20 cellular contexts compared by ENCODE assay signal in the genomic region with DNA sequence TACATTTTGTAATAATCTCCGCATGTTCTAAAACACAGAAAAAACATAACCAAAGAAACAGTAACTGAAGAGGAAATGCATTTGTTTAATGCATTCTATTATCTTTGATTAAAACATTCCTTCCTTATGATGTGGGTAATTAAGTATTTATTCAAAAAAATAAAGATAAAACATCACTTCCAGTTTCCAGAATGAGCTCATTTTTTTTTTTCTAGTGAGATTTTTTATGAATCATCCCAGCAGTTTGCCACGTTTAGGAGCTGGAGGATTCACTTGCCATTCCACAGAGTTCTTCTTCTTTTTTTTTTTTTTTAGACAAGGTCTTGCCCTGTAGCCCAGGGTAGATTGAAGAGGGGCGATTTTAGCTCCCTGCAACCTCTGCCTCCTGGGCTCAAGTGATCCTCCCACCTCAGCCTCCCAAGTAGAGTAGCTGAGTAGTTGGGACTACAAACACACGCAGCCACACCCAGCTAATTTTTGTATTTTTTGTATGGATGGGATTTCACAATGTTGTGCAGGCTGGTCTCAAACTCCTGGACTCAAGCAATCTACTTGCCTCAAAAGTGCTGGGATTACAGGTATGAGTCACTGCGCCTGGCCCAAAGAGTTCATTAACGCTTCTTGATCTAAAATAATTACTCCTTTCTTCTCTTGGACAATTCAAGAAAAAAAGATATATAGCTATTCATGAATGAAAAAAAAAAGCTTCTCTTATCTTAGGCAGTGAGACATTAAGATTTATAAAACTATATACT.
DNase-seq lines count a peak whose midpoint lies in the region; ATAC-seq and TF ChIP-seq lines count a peak whose summit lies in the region.
"Had no signal": no experiment of that assay in that cellular context is flagged by ENCODE, and none has a peak within 500 bp of the region (broad histone marks: within the 10 kb centered on the region; RNA-seq: fewer than 3 reads in every experiment).

No MANE protein-coding gene starts in this region.

- no peak overlapping the region for H3K27ac Mint-ChIP-seq in activated CD8-positive, alpha-beta memory T cell treated with anti-CD3 and anti-CD28 coated beads, Interleukin-2, amount 10 ng/mL, durations not matched to agents 7 days and 5 days
- H3K27ac Mint-ChIP-seq: activated naive CD4-positive, alpha-beta T cell treated with anti-CD3 and anti-CD28 coated beads for 36 hours; CD8-positive, alpha-beta memory T cell; neural progenitor cell had no signal

- TF ChIP-seq CTCF in HCT116 (IDR thresholded peaks at IDR 0.05 in 2 of 3, conservative IDR thresholded peaks at IDR 0.05 in 1 of 3; ENCODE audit: borderline replicate concordance in 1 of 3, insufficient read depth in 1 of 3, low read depth in 2 of 3, low read length in 2 of 3) (no peak), fibroblast of the aortic adventitia (IDR thresholded peaks at IDR 0.05; ENCODE audit: insufficient read depth, low read length) (no peak)

- H3K27ac ChIP-seq in ACC112 (ENCODE audit: low read depth, low read length) = peak overlapping the region; percentile 44
- H3K27ac ChIP-seq in HCT116 (ENCODE audit: low read depth, low read length) = peak overlapping the region; percentile 51; the same call in 1 of the 2 replicates
- H3K27ac ChIP-seq: ascending aorta, neural progenitor cell, VCaP had no signal

- H3K4me3 ChIP-seq in ACC112 (ENCODE audit: low read depth, low read length) (peak overlapping the region; percentile 17; the same call in 1 of the 2 replicates), HCT116 (replicated peaks in 1 of 2; ENCODE audit: low read depth in 1 of 2, low read length in 2 of 2) (no peak overlapping the region), fibroblast of the aortic adventitia (ENCODE audit: low read depth, low read length) (no peak overlapping the region)
- H3K4me3 ChIP-seq: ascending aorta, neural progenitor cell had no signal

- H3K79me2 ChIP-seq in ACC112 (ENCODE audit: control insufficient read depth, insufficient read depth, low read length, unreplicated experiment) (no peaks in the 10 kb centered on the region), HCT116 (ENCODE audit: insufficient read depth, low read length) (no peaks in the 10 kb centered on the region)

- H3K9me2 ChIP-seq in HCT116 (ENCODE audit: insufficient read depth) = no peaks in the 10 kb centered on the region

- no peaks in the 10 kb centered on the region for H4K20me1 ChIP-seq in HCT116 (ENCODE audit: insufficient read depth)

- TF ChIP-seq RAD21 in HCT116 (IDR thresholded peaks at IDR 0.05; ENCODE audit: low read depth) = no peak

- BruUV-seq in HCT116 (replicated peaks; lab: Mats Ljungman, UMichigan) = no TSS peak

- H3K9me3 Mint-ChIP-seq in activated CD8-positive, alpha-beta memory T cell treated with anti-CD3 and anti-CD28 coated beads, Interleukin-2, amount 10 ng/mL, durations not matched to agents 7 days and 5 days (ENCODE audit: low read depth) = no peaks in the 10 kb centered on the region
- H3K9me3 Mint-ChIP-seq: neural progenitor cell had no signal

- no peaks in the 10 kb centered on the region for H3K36me3 ChIP-seq in ACC112 (ENCODE audit: insufficient read depth, low read length)
- H3K36me3 ChIP-seq in HCT116 (ENCODE audit: control insufficient read depth in 1 of 2, insufficient read depth in 2 of 2, low read length in 2 of 2) = no peaks in the 10 kb centered on the region
- H3K36me3 ChIP-seq: ascending aorta, neural progenitor cell had no signal

- POLR2A ChIA-PET in HCT116 (lab: Charles Lee) = interaction anchor here (1.0 to 2.0 kb wide), 3 partner anchors 35 to 177 kb away, joined by 3 to 11 read pairs (median 6); a partner anchor contains a TSS

- no peak overlapping the region for H3K9ac ChIP-seq in HCT116 (ENCODE audit: low read length)
- H3K9ac ChIP-seq: neural progenitor cell had no signal

- H2AFZ ChIP-seq in ACC112 (ENCODE audit: low read length, unreplicated experiment) = peak overlapping the region; percentile 73
- H2AFZ ChIP-seq in HCT116 (ENCODE audit: low read depth, low read length, poor library complexity, severe bottlenecking) = peak overlapping the region; percentile 69
- H2AFZ ChIP-seq: neural progenitor cell had no signal

- CTCF ChIA-PET in HCT116 (lab: Charles Lee) = interaction anchor here (0.7 to 2.4 kb wide), 7 partner anchors 27 to 183 kb away, joined by 3 to 12 read pairs (median 4); a partner anchor contains a TSS
- CTCF ChIA-PET in activated CD8-positive, alpha-beta memory T cell treated with anti-CD3 and anti-CD28 coated beads, Interleukin-2, amount 10 ng/mL, durations not matched to agents 7 days and 5 days (lab: Charles Lee) = no interaction called here

- no peak for TF ChIP-seq POLR2A in HCT116 (IDR thresholded peaks at IDR 0.05; ENCODE audit: borderline replicate concordance, extremely low read depth, insufficient read depth, insufficient read length)

- H3K27me3 ChIP-seq in ACC112 (ENCODE audit: insufficient read depth, low read length) (no peaks in the 10 kb centered on the region), HCT116 (ENCODE audit: insufficient read depth, low read length) (no peaks in the 10 kb centered on the region)
- H3K27me3 ChIP-seq: ascending aorta, neural progenitor cell had no signal

- RAD21 ChIA-PET in HCT116 (lab: Charles Lee; ENCODE audit: low non-redundant PET in 1 of 2, low total read pairs in 2 of 2, uncharacterized antibody in 2 of 2, unreplicated experiment in 2 of 2) = interaction anchor here (0.6 to 1.0 kb wide), 3 partner anchors 183 to 184 kb away, joined by 3 to 5 read pairs (median 3); no protein-coding TSS in a partner anchor

- H3K4me1 ChIP-seq in ACC112 (ENCODE audit: control insufficient read depth, insufficient read depth, low read length, unreplicated experiment) (peaks cover 41% of the 10 kb centered on the region), HCT116 (ENCODE audit: control insufficient read depth in 1 of 2, insufficient read depth in 2 of 2, low read length in 2 of 2) (peaks cover 14 to 43% of the 10 kb centered on the region in 2 experiments)
- H3K4me1 ChIP-seq: ascending aorta had no signal

- intact Hi-C loops in HCT116 (cut with micrococcal nuclease) = loop anchor here (1.0 kb wide), 1 partner anchor 76 kb away; no protein-coding TSS in a partner anchor

- H3K4me2 ChIP-seq in HCT116 (ENCODE audit: low read length) = peak overlapping the region; percentile 32
- H3K4me2 ChIP-seq: neural progenitor cell had no signal

- H3K4me3 Mint-ChIP-seq in activated CD8-positive, alpha-beta memory T cell treated with anti-CD3 and anti-CD28 coated beads, Interleukin-2, amount 10 ng/mL, durations not matched to agents 7 days and 5 days = no peak overlapping the region
- H3K4me3 Mint-ChIP-seq: activated naive CD4-positive, alpha-beta T cell treated with anti-CD3 and anti-CD28 coated beads for 36 hours; CD8-positive, alpha-beta memory T cell; neural progenitor cell had no signal

- DNase-seq in HCT116 (ENCODE audit: low read depth, low spot score) = no peak
- DNase-seq in amniotic epithelial cell (ENCODE audit: low read depth) = peak; percentile 89
- DNase-seq in fibroblast of the aortic adventitia (ENCODE audit: low read depth) = peak; percentile 46
- no peak for DNase-seq in mucosa of gallbladder (ENCODE audit: low spot score)
- DNase-seq in nucleus accumbens (lab: John Stamatoyannopoulos, UW) = no peak
- no peak for DNase-seq in activated CD8-positive, alpha-beta memory T cell treated with anti-CD3 and anti-CD28 coated beads, Interleukin-2, amount 10 ng/mL, durations not matched to agents 7 days and 5 days
- DNase-seq: activated CD4-positive, alpha-beta T cell treated with anti-CD3 and anti-CD28 coated beads, Interleukin-2, amount 50 U/mL, for 4 hours; activated naive CD4-positive, alpha-beta T cell treated with anti-CD3 and anti-CD28 coated beads for 36 hours; activated T-cell treated with anti-CD3 and anti-CD28 coated beads for 4 hours; CD8-positive, alpha-beta memory T cell; midbrain; NCI-H1436 treated with DMSO at 0.1 percent for 48 hours; NCI-H2171 treated with DMSO at 0.1 percent for 48 hours; NCI-H69; Right ventricle myocardium superior had no signal

- no peaks in the 10 kb centered on the region for H3K9me3 ChIP-seq in HCT116 (ENCODE audit: control insufficient read depth in 1 of 2, insufficient read depth in 1 of 2, low read depth in 1 of 2, low read length in 2 of 2)
- H3K9me3 ChIP-seq: ascending aorta had no signal

- no peaks in the 10 kb centered on the region for H3K4me1 Mint-ChIP-seq in activated CD8-positive, alpha-beta memory T cell treated with anti-CD3 and anti-CD28 coated beads, Interleukin-2, amount 10 ng/mL, durations not matched to agents 7 days and 5 days
- H3K4me1 Mint-ChIP-seq: CD8-positive, alpha-beta memory T cell; neural progenitor cell had no signal

- H3K27me3 Mint-ChIP-seq in activated CD8-positive, alpha-beta memory T cell treated with anti-CD3 and anti-CD28 coated beads, Interleukin-2, amount 10 ng/mL, durations not matched to agents 7 days and 5 days = no peaks in the 10 kb centered on the region
- H3K27me3 Mint-ChIP-seq: CD8-positive, alpha-beta memory T cell had no signal

- H3K36me3 Mint-ChIP-seq in activated CD8-positive, alpha-beta memory T cell treated with anti-CD3 and anti-CD28 coated beads, Interleukin-2, amount 10 ng/mL, durations not matched to agents 7 days and 5 days = no peaks in the 10 kb centered on the region
- H3K36me3 Mint-ChIP-seq: CD8-positive, alpha-beta memory T cell; neural progenitor cell had no signal

- ATAC-seq in HCT116 (peak; percentile 27; the same call in 1 of the 2 replicates), GM18868 (IDR thresholded peaks at IDR 0.05; ENCODE audit: unreplicated experiment) (no peak)
- ATAC-seq in activated CD8-positive, alpha-beta memory T cell treated with anti-CD3 and anti-CD28 coated beads, Interleukin-2, amount 10 ng/mL, durations not matched to agents 7 days and 5 days = no peak

TF ChIP-seq in HCT116, 20 proteins besides CTCF, POLR2A, EP300 and RAD21 (continues in another document):
- TF ChIP-seq FOSL1 (IDR thresholded peaks at IDR 0.05; ENCODE audit: low read depth) (no peak), JUND (IDR thresholded peaks at IDR 0.05) (0 out of 2 replicates have a peak, but pooled peaks have one; percentile 7)
- TF ChIP-seq, protein P1, sequence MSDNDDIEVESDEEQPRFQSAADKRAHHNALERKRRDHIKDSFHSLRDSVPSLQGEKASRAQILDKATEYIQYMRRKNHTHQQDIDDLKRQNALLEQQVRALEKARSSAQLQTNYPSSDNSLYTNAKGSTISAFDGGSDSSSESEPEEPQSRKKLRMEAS (IDR thresholded peaks at IDR 0.05) = no peak

Comparison
In these comparisons a context has a peak if more than half of its experiments do, and no peak if none do; other contexts are left out.
1. DNase-seq: peak in amniotic epithelial cell (single experiment) and fibroblast of the aortic adventitia (single experiment); none in HCT116 (single experiment), mucosa of gallbladder (single experiment), nucleus accumbens (0 of 56) and activated CD8-positive, alpha-beta memory T cell treated with anti-CD3 and anti-CD28 coated beads, Interleukin-2, amount 10 ng/mL, durations not matched to agents 7 days and 5 days (single experiment).